ENCODE assay signal across 11 cellular contexts in the genomic region with DNA sequence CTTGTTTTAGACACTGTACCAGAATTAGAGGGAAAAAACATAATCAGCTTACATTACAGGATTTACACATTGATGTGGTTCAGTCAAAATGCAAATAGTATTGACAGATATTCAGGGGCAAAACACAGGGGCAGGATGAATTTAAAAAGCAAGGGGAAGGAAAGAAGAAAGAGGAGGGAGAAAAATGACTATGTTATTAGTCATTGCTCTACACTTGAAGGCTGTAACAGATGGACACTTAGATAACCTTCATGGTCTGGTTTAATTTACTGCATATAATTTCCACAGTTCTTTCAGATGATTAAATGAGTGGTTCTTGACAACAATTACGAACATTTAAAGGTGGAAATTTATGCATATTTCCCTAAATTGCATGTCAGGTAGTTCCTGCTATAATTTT. TPM values are rescaled to one million over a fixed set of nuclear protein-coding genes. Genes with fewer than 3 reads are reported as not detected.
DNase-seq lines count a peak whose midpoint lies in the region; ATAC-seq lines count a peak whose summit lies in the region.
"Had no signal": no experiment of that assay in that cellular context is flagged by ENCODE, and none has a peak within 500 bp of the region (broad histone marks: within the 10 kb centered on the region; RNA-seq: fewer than 3 reads in every experiment).

No MANE protein-coding gene starts in this region.

- H3K27me3 ChIP-seq in mesenchymal stem cell (ENCODE audit: control insufficient read depth in 1 of 2, insufficient read depth in 1 of 2, low read length in 2 of 2): no peaks in the 10 kb centered on the region

- ATAC-seq in HG02678 (IDR thresholded peaks at IDR 0.05; ENCODE audit: unreplicated experiment): no peak
- ATAC-seq in GM18868 (IDR thresholded peaks at IDR 0.05; ENCODE audit: unreplicated experiment): no peak

- intact Hi-C loops in activated T-helper 2 cell treated with anti-CD3 and anti-CD28 coated beads, Interferon-gamma antibody, Interleukin-2, Interleukin-4, amounts not matched to agents 10 μg/mL and 5 μg/mL and 100 μg/mL, durations not matched to agents 14 hours and 24 hours and 36 hours (cut with micrococcal nuclease): loop anchor here (1.0 to 5.0 kb wide), 5 partner anchors 8 to 202 kb away; a partner anchor contains a TSS

- H2BK120ac ChIP-seq in mesenchymal stem cell (ENCODE audit: low read depth, low read length): no peak overlapping the region

- H3K79me1 ChIP-seq in mesenchymal stem cell (replicated peaks; ENCODE audit: low read length, poor library complexity, severe bottlenecking): peaks cover 18% of the 10 kb centered on the region

- H3K4me2 ChIP-seq in mesenchymal stem cell (ENCODE audit: low read length, poor library complexity, severe bottlenecking): no peak overlapping the region

- H3K36me3 Mint-ChIP-seq in activated T-helper 2 cell treated with anti-CD3 and anti-CD28 coated beads, Interferon-gamma antibody, Interleukin-2, Interleukin-4, amounts not matched to agents 10 μg/mL and 5 μg/mL and 100 μg/mL, durations not matched to agents 14 hours and 24 hours and 36 hours (ENCODE audit: low read depth): peaks cover 22% of the 10 kb centered on the region

- H2BK12ac ChIP-seq in mesenchymal stem cell (ENCODE audit: low read length in 2 of 2): no peak overlapping the region

- no peaks in the 10 kb centered on the region for H3K36me3 ChIP-seq in mesenchymal stem cell (ENCODE audit: control insufficient read depth in 1 of 2, insufficient read depth in 2 of 2, low read depth in 1 of 2, low read length in 2 of 2)

- peak overlapping the region; percentile 52 for H3K27ac Mint-ChIP-seq in activated T-helper 2 cell treated with anti-CD3 and anti-CD28 coated beads, Interferon-gamma antibody, Interleukin-2, Interleukin-4, amounts not matched to agents 10 μg/mL and 5 μg/mL and 100 μg/mL, durations not matched to agents 14 hours and 24 hours and 36 hours

- no peak overlapping the region for H3K4ac ChIP-seq in mesenchymal stem cell (ENCODE audit: low read depth in 1 of 2, low read length in 2 of 2)

- WGBS in mesenchymal stem cell: no CpG with 5 or more reads among the region's 1 CpG

- no peak overlapping the region for H4K91ac ChIP-seq in mesenchymal stem cell (ENCODE audit: low read length)

- no peak overlapping the region for H3K23ac ChIP-seq in mesenchymal stem cell (ENCODE audit: low read length in 2 of 2)

- no peak overlapping the region for H2AFZ ChIP-seq in mesenchymal stem cell (ENCODE audit: low read depth, low read length)

- H3K4me1 Mint-ChIP-seq in activated T-helper 2 cell treated with anti-CD3 and anti-CD28 coated beads, Interferon-gamma antibody, Interleukin-2, Interleukin-4, amounts not matched to agents 10 μg/mL and 5 μg/mL and 100 μg/mL, durations not matched to agents 14 hours and 24 hours and 36 hours (ENCODE audit: low read depth): peaks cover 40% of the 10 kb centered on the region

- no peak overlapping the region for H3K4me3 ChIP-seq in mesenchymal stem cell (ENCODE audit: insufficient read depth in 1 of 2, low read depth in 1 of 2, low read length in 2 of 2)
- H3K4me3 ChIP-seq: SK-N-MC had no signal

- H3K18ac ChIP-seq in mesenchymal stem cell (ENCODE audit: low read depth in 1 of 2, low read length in 2 of 2): no peak overlapping the region

- no peak overlapping the region for H2AK5ac ChIP-seq in mesenchymal stem cell (ENCODE audit: low read length, severe bottlenecking)

- no peak overlapping the region for H2BK15ac ChIP-seq in mesenchymal stem cell (ENCODE audit: low read depth, poor library complexity, severe bottlenecking)

- peak overlapping the region; percentile 24 for H3K4me3 Mint-ChIP-seq in activated T-helper 2 cell treated with anti-CD3 and anti-CD28 coated beads, Interferon-gamma antibody, Interleukin-2, Interleukin-4, amounts not matched to agents 10 μg/mL and 5 μg/mL and 100 μg/mL, durations not matched to agents 14 hours and 24 hours and 36 hours (ENCODE audit: low read depth)
- H3K4me3 Mint-ChIP-seq: central memory CD8-positive, alpha-beta T cell had no signal

- no peak overlapping the region for H3K27ac ChIP-seq in mesenchymal stem cell (ENCODE audit: low read length, poor library complexity, severe bottlenecking)
- H3K27ac ChIP-seq: SK-N-MC had no signal

- H4K8ac ChIP-seq in mesenchymal stem cell (ENCODE audit: low read length): no peak overlapping the region

- H3K9me3 ChIP-seq in mesenchymal stem cell (ENCODE audit: control insufficient read depth, low read length): no peaks in the 10 kb centered on the region

- DNase-seq in EH (ENCODE audit: low read depth): peak; percentile 61
- DNase-seq in LHCN-M2 (ENCODE audit: low read depth): peak; percentile 43
- no peak for DNase-seq in activated T-helper 2 cell treated with anti-CD3 and anti-CD28 coated beads, Interferon-gamma antibody, Interleukin-2, Interleukin-4, amounts not matched to agents 10 μg/mL and 5 μg/mL and 100 μg/mL, durations not matched to agents 14 hours and 24 hours and 36 hours (ENCODE audit: low spot score)
- peak; percentile 44 for DNase-seq in mesenchymal stem cell
- no peak for DNase-seq in NCI-H2227 treated with DMSO at 0.1 percent for 48 hours (lab: John Stamatoyannopoulos, UW)
- DNase-seq: NCI-H2081, retina had no signal

- H3K27me3 Mint-ChIP-seq in activated T-helper 2 cell treated with anti-CD3 and anti-CD28 coated beads, Interferon-gamma antibody, Interleukin-2, Interleukin-4, amounts not matched to agents 10 μg/mL and 5 μg/mL and 100 μg/mL, durations not matched to agents 14 hours and 24 hours and 36 hours (ENCODE audit: low read depth): no peaks in the 10 kb centered on the region
- H3K27me3 Mint-ChIP-seq: central memory CD8-positive, alpha-beta T cell had no signal

- no peak overlapping the region for H3K14ac ChIP-seq in mesenchymal stem cell (ENCODE audit: low read length in 2 of 2)

- no peak overlapping the region for H2BK5ac ChIP-seq in mesenchymal stem cell (ENCODE audit: low read depth, low read length, poor library complexity, severe bottlenecking)

- H3K4me1 ChIP-seq in mesenchymal stem cell (ENCODE audit: control insufficient read depth, insufficient read depth, low read depth, low read length): no peaks in the 10 kb centered on the region

- no peaks in the 10 kb centered on the region for H3K9me3 Mint-ChIP-seq in activated T-helper 2 cell treated with anti-CD3 and anti-CD28 coated beads, Interferon-gamma antibody, Interleukin-2, Interleukin-4, amounts not matched to agents 10 μg/mL and 5 μg/mL and 100 μg/mL, durations not matched to agents 14 hours and 24 hours and 36 hours
- H3K9me3 Mint-ChIP-seq: central memory CD8-positive, alpha-beta T cell had no signal

- H3K9ac ChIP-seq in mesenchymal stem cell (ENCODE audit: low read length): no peak overlapping the region

RNA-seq across cellular contexts. Expression of a gene that starts 7.6 kb away (rescaled TPM):
- total RNA-seq in LHCN-M2 (2014; rRNA removed): 29.2 and 37.1 TPM in 2 replicates
- polyA plus RNA-seq in LHCN-M2 (2012): 38.9 TPM
- 138 and 143 TPM in 2 replicates for total RNA-seq in activated T-helper 2 cell treated with anti-CD3 and anti-CD28 coated beads, Interferon-gamma antibody, Interleukin-2, Interleukin-4, amounts not matched to agents 10 μg/mL and 5 μg/mL and 100 μg/mL, durations not matched to agents 14 hours and 24 hours and 36 hours
- polyA plus RNA-seq in mesenchymal stem cell (2013, experiment 1 of 2): 11.1 TPM
- 12.6 TPM for polyA plus RNA-seq in mesenchymal stem cell (2013, experiment 2 of 2)

Comparison
In these comparisons a context has a peak if more than half of its experiments do, and no peak if none do; other contexts are left out.
1. DNase-seq: peak in EH (single experiment), LHCN-M2 (single experiment) and mesenchymal stem cell (single experiment); none in activated T-helper 2 cell treated with anti-CD3 and anti-CD28 coated beads, Interferon-gamma antibody, Interleukin-2, Interleukin-4, amounts not matched to agents 10 μg/mL and 5 μg/mL and 100 μg/mL, durations not matched to agents 14 hours and 24 hours and 36 hours (single experiment) and NCI-H2227 treated with DMSO at 0.1 percent for 48 hours (single experiment).